In the genomic region with DNA sequence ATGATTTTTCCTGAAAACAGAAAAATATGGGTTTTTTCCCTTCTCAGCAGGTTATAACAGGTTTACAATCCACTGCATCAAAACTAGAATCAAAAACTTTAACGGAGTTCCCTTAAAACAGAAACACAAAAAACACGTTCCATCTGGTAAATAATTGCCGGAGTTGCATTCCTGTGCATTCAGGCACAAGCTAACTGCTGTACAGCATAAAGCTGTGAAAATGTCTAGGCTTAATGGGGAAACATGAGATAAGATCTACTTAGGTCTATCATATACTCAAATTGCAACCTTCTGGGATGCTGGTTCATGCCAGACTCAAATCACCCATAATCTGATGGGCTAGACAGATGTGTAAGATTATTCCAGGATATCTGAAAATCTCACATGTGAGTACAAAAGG, we compare ENCODE assay signal across 19 cellular contexts.
"Had no signal": no experiment of that assay in that cellular context is flagged by ENCODE, and none has a peak within 500 bp of the region (broad histone marks: within the 10 kb centered on the region; RNA-seq: fewer than 3 reads in every experiment).

No MANE protein-coding gene starts in this region.

- H3K36me3 ChIP-seq: ascending aorta, ovary, tibial artery, uterus had no signal

- H3K9me3 ChIP-seq: ascending aorta, ovary, tibial artery, uterus had no signal

- H3K9me3 Mint-ChIP-seq: activated naive CD4-positive, alpha-beta T cell treated with anti-CD3 and anti-CD28 coated beads, Interleukin-2, amount 50 U/mL, for 24 hours; dendritic cell treated with granulocyte-macrophage colony-stimulating factor and Interleukin-4, amounts not matched to agents 40 ng/mL and 50 ng/mL, for 4 days had no signal

- H3K27ac ChIP-seq: ascending aorta, ovary, tibial artery, uterus, VCaP had no signal

- H3K27me3 ChIP-seq: ascending aorta, ovary, tibial artery, uterus had no signal

- H3K4me3 Mint-ChIP-seq: activated naive CD4-positive, alpha-beta T cell treated with anti-CD3 and anti-CD28 coated beads, Interleukin-2, amount 50 U/mL, for 24 hours; dendritic cell treated with granulocyte-macrophage colony-stimulating factor and Interleukin-4, amounts not matched to agents 40 ng/mL and 50 ng/mL, for 4 days; memory B cell; naive thymus-derived CD4-positive, alpha-beta T cell had no signal

- H3K27ac Mint-ChIP-seq: activated naive CD4-positive, alpha-beta T cell treated with anti-CD3 and anti-CD28 coated beads, Interleukin-2, amount 50 U/mL, for 24 hours; dendritic cell treated with granulocyte-macrophage colony-stimulating factor and Interleukin-4, amounts not matched to agents 40 ng/mL and 50 ng/mL, for 4 days; memory B cell; naive thymus-derived CD4-positive, alpha-beta T cell had no signal

- H3K4me1 ChIP-seq: ascending aorta, tibial artery, uterus had no signal

- H3K4me1 Mint-ChIP-seq: activated naive CD4-positive, alpha-beta T cell treated with anti-CD3 and anti-CD28 coated beads, Interleukin-2, amount 50 U/mL, for 24 hours; memory B cell; naive thymus-derived CD4-positive, alpha-beta T cell had no signal

- ATAC-seq: naive thymus-derived CD4-positive, alpha-beta T cell; stimulated activated naive CD8-positive, alpha-beta T cell treated with anti-CD3 and anti-CD28 coated beads, Interleukin-15, Interleukin-2, amounts not matched to agents 100 U/mL and 50 U/mL, for 24 hours had no signal

- H3K27me3 Mint-ChIP-seq: activated naive CD4-positive, alpha-beta T cell treated with anti-CD3 and anti-CD28 coated beads, Interleukin-2, amount 50 U/mL, for 24 hours; memory B cell; naive thymus-derived CD4-positive, alpha-beta T cell had no signal

- H3K4me3 ChIP-seq: ascending aorta, ovary, tibial artery, uterus had no signal

- DNase-seq: activated CD4-positive, CD25-positive, alpha-beta regulatory T cell treated with anti-CD3 and anti-CD28 coated beads, Interleukin-2, amount 50 U/mL, for 72 hours; activated CD8-positive, alpha-beta memory T cell treated with anti-CD3 and anti-CD28 coated beads for 24 hours; activated gamma-delta T cell; effector memory CD4-positive, alpha-beta T cell; foreskin fibroblast; hippocampal formation; naive thymus-derived CD4-positive, alpha-beta T cell; ovary; stimulated activated CD4-positive, alpha-beta T cell treated with anti-CD3 and anti-CD28 coated beads, Interleukin-12 subunit alpha, Interleukin-12 subunit beta, amount 100 ng/mL, for 4 hours; stimulated activated CD4-positive, alpha-beta T cell treated with anti-CD3 and anti-CD28 coated beads, Interleukin-2, amount 100 ng/mL, for 24 hours; stimulated activated naive CD8-positive, alpha-beta T cell treated with anti-CD3 and anti-CD28 coated beads, Interleukin-15, Interleukin-2, amounts not matched to agents 100 U/mL and 50 U/mL, for 24 hours; substantia nigra; tibial artery; uterus had no signal
